In the genomic region with DNA sequence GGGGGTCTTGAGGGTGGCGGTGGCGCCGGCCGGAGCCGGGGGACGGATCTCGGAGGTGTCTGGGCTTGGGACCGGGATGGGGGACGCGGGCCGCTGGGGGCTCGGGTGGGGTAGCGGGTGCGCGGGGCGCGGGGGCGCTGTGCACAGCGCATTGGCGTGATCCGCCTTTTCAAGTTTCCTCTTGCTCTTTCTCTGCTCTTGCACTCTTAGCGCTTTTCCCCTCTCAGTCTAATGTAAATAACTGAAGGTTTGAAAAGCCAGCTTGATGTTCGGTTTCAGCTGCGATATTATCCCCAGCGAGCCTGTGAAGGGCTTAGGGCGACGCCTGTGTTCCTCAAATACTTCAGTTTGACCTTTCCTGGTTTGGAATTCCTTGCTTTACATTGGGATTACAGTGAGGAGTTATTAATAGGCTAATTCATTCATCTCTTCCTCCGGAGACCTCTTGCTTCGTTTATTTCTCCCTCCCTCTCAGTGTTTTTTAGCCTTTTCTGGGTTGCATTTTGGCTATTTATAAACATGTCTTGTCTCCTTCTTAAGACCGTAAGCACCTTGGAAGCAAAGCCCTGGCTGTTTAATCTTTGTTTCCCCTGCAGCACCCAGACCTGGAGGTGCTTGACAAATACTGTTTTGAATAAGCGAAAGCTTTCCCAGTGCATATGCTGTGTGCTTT, we compare ENCODE assay signal across 8 cellular contexts. TPM values are rescaled to one million over a fixed set of nuclear protein-coding genes. Genes with fewer than 3 reads are reported as not detected.
DNase-seq lines count a peak whose midpoint lies in the region; ATAC-seq, FAIRE-seq and TF ChIP-seq lines count a peak whose summit lies in the region.

No MANE protein-coding gene starts in this region.

- H3K4me3 Mint-ChIP-seq in activated CD4-positive, alpha-beta T cell treated with anti-CD3 and anti-CD28 coated beads, Interleukin-2, amount 10 ng/mL, durations not matched to agents 24 days and 14 days = peak overlapping the region; percentile 91

- POLR2A ChIA-PET in endothelial cell of umbilical vein (lab: Charles Lee) = no interaction called here

- no peaks in the 10 kb centered on the region for H3K9me2 ChIP-seq in Loucy (replicated peaks; ENCODE audit: low read depth, low read length)

- TF ChIP-seq POLR2A in endothelial cell of umbilical vein (IDR thresholded peaks at IDR 0.05; ENCODE audit: low read depth, low read length) (no peak), testis (IDR thresholded peaks at IDR 0.05) (no peak)

- H2AFZ ChIP-seq in Loucy (ENCODE audit: low read length) (peak overlapping the region; percentile 89), endothelial cell of umbilical vein (ENCODE audit: low read depth, low read length) (peak overlapping the region; percentile 79)

- no peaks in the 10 kb centered on the region for H3K27me3 ChIP-seq in Loucy (ENCODE audit: insufficient read depth, low read length, poor library complexity, severe bottlenecking)
- H3K27me3 ChIP-seq in endothelial cell of umbilical vein (ENCODE audit: control insufficient read depth in 2 of 2, insufficient read depth in 2 of 2, low read length in 2 of 2) = no peaks in the 10 kb centered on the region
- H3K27me3 ChIP-seq in muscle layer of duodenum (ENCODE audit: low read depth, low read length) = no peaks in the 10 kb centered on the region
- no peaks in the 10 kb centered on the region for H3K27me3 ChIP-seq in testis

- ATAC-seq in GM21786 (IDR thresholded peaks at IDR 0.05; ENCODE audit: unreplicated experiment) = peak; percentile 36

- H3K27me3 Mint-ChIP-seq in activated CD4-positive, alpha-beta T cell treated with anti-CD3 and anti-CD28 coated beads, Interleukin-2, amount 10 ng/mL, durations not matched to agents 24 days and 14 days = no peaks in the 10 kb centered on the region

- TF ChIP-seq CTCF in GM10266 (IDR thresholded peaks at IDR 0.05; ENCODE audit: control insufficient read depth, insufficient read depth, low read depth, missing control alignments) (peak; percentile 21), Loucy (conservative IDR thresholded peaks at IDR 0.05; ENCODE audit: low read length) (peak; percentile 21; the same call in 1 of the 2 replicates), endothelial cell of umbilical vein (IDR thresholded peaks at IDR 0.05; ENCODE audit: extremely low read depth in 1 of 2, insufficient read depth in 1 of 2, low read depth in 1 of 2, low read length in 2 of 2) (peak in 1 of 2 donors; percentile 34), testis (IDR thresholded peaks at IDR 0.05) (no peak)

- DNase-seq in GM10266 (ENCODE audit: extremely low spot score) (no peak), endothelial cell of umbilical vein (ENCODE audit: low read depth, low spot score) (peak; percentile 51), testis (peak; percentile 55), NCI-H1930 (lab: John Stamatoyannopoulos, UW) (no peak)
- DNase-seq in activated CD4-positive, alpha-beta T cell treated with anti-CD3 and anti-CD28 coated beads, Interleukin-2, amount 10 ng/mL, durations not matched to agents 24 days and 14 days = no peak

- H3K27ac ChIP-seq in endothelial cell of umbilical vein (ENCODE audit: insufficient read depth, low read depth, low read length) (no peak overlapping the region), muscle layer of duodenum (ENCODE audit: low read length) (peak overlapping the region; percentile 78), testis (peak overlapping the region; percentile 56 to 80)

- peaks cover 15% of the 10 kb centered on the region for H3K36me3 Mint-ChIP-seq in activated CD4-positive, alpha-beta T cell treated with anti-CD3 and anti-CD28 coated beads, Interleukin-2, amount 10 ng/mL, durations not matched to agents 24 days and 14 days (ENCODE audit: low read depth)

- no peak for FAIRE-seq in endothelial cell of umbilical vein (lab: Jason Lieb, UNC)

- H3K4me2 ChIP-seq in Loucy (ENCODE audit: low read depth, low read length, poor library complexity, severe bottlenecking) (peak overlapping the region; percentile 92), endothelial cell of umbilical vein (ENCODE audit: insufficient read depth, low read length) (peak overlapping the region; percentile 82)

- intact Hi-C loops in activated CD4-positive, alpha-beta T cell treated with anti-CD3 and anti-CD28 coated beads, Interleukin-2, amount 10 ng/mL, durations not matched to agents 24 days and 14 days (cut with micrococcal nuclease) = loop anchor here (2.0 to 5.0 kb wide), 5 partner anchors 15 to 356 kb away; partner anchors contain the start of genes CCSAP, TAF5L and URB2
- intact Hi-C loops in endothelial cell of umbilical vein (cut with micrococcal nuclease) (loop anchor here (1.0 to 5.0 kb wide), 2 partner anchors 71 to 236 kb away; partner anchors contain the start of gene NUP133), testis (cut with DNase I; ENCODE audit: low total_unique reads) (no loop called here)

- no peaks in the 10 kb centered on the region for H3K9me3 ChIP-seq in Loucy (ENCODE audit: insufficient read depth, low read depth, low read length)
- H3K9me3 ChIP-seq in endothelial cell of umbilical vein (replicated peaks; ENCODE audit: control insufficient read depth, insufficient read depth, low read length) = no peaks in the 10 kb centered on the region
- peaks cover 0 to 6% of the 10 kb centered on the region in 2 donors for H3K9me3 ChIP-seq in muscle layer of duodenum (ENCODE audit: control insufficient read depth in 1 of 2, low read length in 2 of 2)
- no peaks in the 10 kb centered on the region for H3K9me3 ChIP-seq in testis

- peaks cover 20% of the 10 kb centered on the region for H3K4me1 Mint-ChIP-seq in activated CD4-positive, alpha-beta T cell treated with anti-CD3 and anti-CD28 coated beads, Interleukin-2, amount 10 ng/mL, durations not matched to agents 24 days and 14 days

- H3K9me3 Mint-ChIP-seq in activated CD4-positive, alpha-beta T cell treated with anti-CD3 and anti-CD28 coated beads, Interleukin-2, amount 10 ng/mL, durations not matched to agents 24 days and 14 days = no peaks in the 10 kb centered on the region

- peak overlapping the region; percentile 83 for H3K27ac Mint-ChIP-seq in activated CD4-positive, alpha-beta T cell treated with anti-CD3 and anti-CD28 coated beads, Interleukin-2, amount 10 ng/mL, durations not matched to agents 24 days and 14 days

- peaks cover 47% of the 10 kb centered on the region for H3K4me1 ChIP-seq in Loucy (ENCODE audit: insufficient read depth, low read length, poor library complexity, severe bottlenecking)
- H3K4me1 ChIP-seq in endothelial cell of umbilical vein (ENCODE audit: control insufficient read depth, extremely low read depth, insufficient read depth, low read length) = peaks cover 10% of the 10 kb centered on the region
- H3K4me1 ChIP-seq in muscle layer of duodenum (ENCODE audit: control insufficient read depth in 1 of 2, insufficient read depth in 2 of 2, low read length in 2 of 2) = peaks cover 9 to 41% of the 10 kb centered on the region in 2 donors
- peaks cover 21% of the 10 kb centered on the region for H3K4me1 ChIP-seq in testis

- TSS peak; percentile 51 for BruUV-seq in endothelial cell of umbilical vein (replicated peaks; lab: Mats Ljungman, UMichigan)

- H3K36me3 ChIP-seq in Loucy (ENCODE audit: insufficient read depth, low read length) = no peaks in the 10 kb centered on the region
- H3K36me3 ChIP-seq in endothelial cell of umbilical vein (ENCODE audit: control insufficient read depth in 2 of 2, extremely low read depth in 1 of 2, insufficient read depth in 2 of 2, low read length in 2 of 2) = no peaks in the 10 kb centered on the region
- no peaks in the 10 kb centered on the region for H3K36me3 ChIP-seq in muscle layer of duodenum (ENCODE audit: control insufficient read depth in 1 of 2, insufficient read depth in 2 of 2, low read length in 2 of 2)
- H3K36me3 ChIP-seq in testis (ENCODE audit: low read depth, missing control alignments) = no peaks in the 10 kb centered on the region

- H4K20me1 ChIP-seq in Loucy (ENCODE audit: insufficient read depth, low read length, poor library complexity, severe bottlenecking) = peaks cover 44% of the 10 kb centered on the region
- no peaks in the 10 kb centered on the region for H4K20me1 ChIP-seq in endothelial cell of umbilical vein (replicated peaks; ENCODE audit: control insufficient read depth, extremely low read depth, insufficient read depth, low read length)

- H3K9me1 ChIP-seq in endothelial cell of umbilical vein (replicated peaks; ENCODE audit: control insufficient read depth, extremely low read depth, insufficient read depth, low read length) = no peaks in the 10 kb centered on the region

- 0 to 1% methylated on average over 11 to 20 of the region's 31 CpGs for WGBS in testis, 2 donors

- H3K4me3 ChIP-seq in Loucy (ENCODE audit: low read length, poor library complexity, severe bottlenecking) (peak overlapping the region; percentile 98), endothelial cell of umbilical vein (replicated peaks in 1 of 3; ENCODE audit: insufficient read depth in 1 of 3, low read depth in 1 of 3, low read length in 3 of 3) (peak overlapping the region; percentile 57 to 93 (median 85)), muscle layer of duodenum (ENCODE audit: low read depth in 1 of 2, low read length in 2 of 2) (peak overlapping the region; percentile 81 to 85), testis (peak overlapping the region; percentile 71 to 82)

- H3F3A ChIP-seq in Loucy (ENCODE audit: low read depth) = peaks cover 9% of the 10 kb centered on the region; the same call in 1 of the 2 replicates

- H3K79me2 ChIP-seq in Loucy (ENCODE audit: insufficient read depth, low read length) (peaks cover 54% of the 10 kb centered on the region), endothelial cell of umbilical vein (ENCODE audit: control insufficient read depth, insufficient read depth, low read length) (peaks cover 46% of the 10 kb centered on the region)

- CTCF ChIA-PET in endothelial cell of umbilical vein (lab: Charles Lee) = interaction anchor here (1.0 to 3.5 kb wide), 6 partner anchors 13 to 287 kb away, joined by 3 to 14 read pairs (median 4); partner anchors contain the start of genes ABCB10, CCSAP and NUP133

- dilution Hi-C loops in endothelial cell of umbilical vein (cut with MboI; ENCODE audit: extremely low pct_ligation_motif_present, low sequenced_read_pairs) = no loop called here

- H3K9ac ChIP-seq in Loucy (ENCODE audit: low read depth, low read length, poor library complexity, severe bottlenecking) = peak overlapping the region; percentile 89
- H3K9ac ChIP-seq in endothelial cell of umbilical vein (replicated peaks; ENCODE audit: extremely low read depth, insufficient read depth, low read length) = peak overlapping the region; percentile 50

RNA-seq across cellular contexts. Expression of gene RAB4A, which starts 0.7 kb away (rescaled TPM):
- 30.7 and 34.8 TPM in 2 replicates for total RNA-seq in activated CD4-positive, alpha-beta T cell treated with anti-CD3 and anti-CD28 coated beads, Interleukin-2, amount 10 ng/mL, durations not matched to agents 24 days and 14 days
- total RNA-seq in endothelial cell of umbilical vein = 43.2 and 52.9 TPM in 2 replicates
- polyA plus RNA-seq in endothelial cell of umbilical vein = 9.8 and 14.8 TPM in 2 replicates
- 24.2 and 29.2 TPM in 2 replicates for polyA plus RNA-seq in endothelial cell of umbilical vein (2011; cell fraction: cytosol; rRNA removed)
- polyA plus RNA-seq in endothelial cell of umbilical vein (2011; cell fraction: nucleus; rRNA removed) = 8.6 and 10.7 TPM in 2 replicates
- 31.1 and 33.3 TPM in 2 replicates for polyA plus RNA-seq in endothelial cell of umbilical vein (2012)
- 5.0 and 8.6 TPM in 2 replicates for polyA minus RNA-seq in endothelial cell of umbilical vein
- 5.0 TPM for polyA minus RNA-seq in endothelial cell of umbilical vein (2011; cell fraction: cytosol; rRNA and poly(A)+ RNA removed)
- polyA minus RNA-seq in endothelial cell of umbilical vein (2011; cell fraction: nucleus; rRNA and poly(A)+ RNA removed) = 6.4 and 6.9 TPM in 2 replicates
- total RNA-seq in testis = 10 to 100 TPM; 27.2 to 30.2 TPM
- 55.1 TPM for polyA plus RNA-seq in testis (ENCODE audit: insufficient read depth, low read depth, low replicate concordance)

Comparison
In these comparisons a context has a peak if more than half of its experiments do, and no peak if none do; other contexts are left out.
1. DNase-seq: peak in endothelial cell of umbilical vein (single experiment) and testis (single experiment); none in GM10266 (single experiment), activated CD4-positive, alpha-beta T cell treated with anti-CD3 and anti-CD28 coated beads, Interleukin-2, amount 10 ng/mL, durations not matched to agents 24 days and 14 days (single experiment) and NCI-H1930 (0 of 2).
2. CTCF ChIP-seq: peak in GM10266 (single experiment) and Loucy (single experiment); none in testis (0 of 3).
3. Peak in every context shown above with its lines, with median percentiles within 50 percentile points of each other: H3K4me3 ChIP-seq.